19 cellular contexts compared by ENCODE assay signal in genomic region chr6:156862711-156863110, GRCh38.
DNase-seq lines count a peak whose midpoint lies in the region; ATAC-seq, FAIRE-seq and TF ChIP-seq lines count a peak whose summit lies in the region.
"Had no signal": no experiment of that assay in that cellular context is flagged by ENCODE, and none has a peak within 500 bp of the region (broad histone marks: within the 10 kb centered on the region; RNA-seq: fewer than 3 reads in every experiment).

No MANE protein-coding gene starts in this region.

- ATAC-seq in activated CD4-positive, CD25-positive, alpha-beta regulatory T cell treated with anti-CD3 and anti-CD28 coated beads, Interleukin-2, amount 50 U/mL, for 24 hours, result peak; percentile 68 to 69
- ATAC-seq in WTC11, result no peak
- ATAC-seq in GM12878, result no peak
- ATAC-seq: effector memory CD8-positive, alpha-beta T cell; pancreas had no signal

- H3K79me2 ChIP-seq in GM12878 (ENCODE audit: control insufficient read depth, insufficient read depth, low read length) (peaks cover 98% of the 10 kb centered on the region), OCI-LY7 (ENCODE audit: insufficient read depth, low read depth, low read length) (peaks cover 96% of the 10 kb centered on the region)

- 92% methylated on average over 7 of the region's 7 CpGs for WGBS in GM12878 (ENCODE audit: insufficient coverage, insufficient replicate concordance, low lambda C conversion rate, missing lambda C conversion rate)
- WGBS in transverse colon (ENCODE audit: low coverage in 1 of 2), 2 donors, result 86 to 89% methylated on average over 6 to 7 of the region's 7 CpGs

- H3K27me3 ChIP-seq in GM12878 (replicated peaks in 1 of 2; ENCODE audit: control insufficient read depth in 2 of 2, insufficient read depth in 2 of 2, low read length in 1 of 2) (no peaks in the 10 kb centered on the region), transverse colon (no peaks in the 10 kb centered on the region)
- H3K27me3 ChIP-seq: pancreas had no signal

- peaks cover 31% of the 10 kb centered on the region for H3K4me1 ChIP-seq in GM12878 (ENCODE audit: control insufficient read depth, insufficient read depth, low read length)
- H3K4me1 ChIP-seq in transverse colon, result peaks cover 6 to 25% (median 12%) of the 10 kb centered on the region in 4 donors
- peaks cover 19% of the 10 kb centered on the region for H3K4me1 ChIP-seq in OCI-LY7 (ENCODE audit: insufficient read depth, low read length, poor library complexity, severe bottlenecking)

- 0 out of 2 replicates have a peak, but pooled peaks cover 2% of the 10 kb centered on the region for H4K20me1 ChIP-seq in GM12878 (ENCODE audit: control insufficient read depth, insufficient read depth)
- H4K20me1 ChIP-seq in OCI-LY7 (ENCODE audit: insufficient read depth, low read length), result peaks cover 31% of the 10 kb centered on the region

- H3K27ac Mint-ChIP-seq in WTC11, result peak overlapping the region; percentile 61

- no peak for TF ChIP-seq RAD21 in GM12878 (IDR thresholded peaks at IDR 0.05; ENCODE audit: insufficient read depth, low read depth, low read length)

- POLR2A ChIA-PET in WTC11 (lab: Charles Lee) (no interaction called here), GM12878 (lab: Charles Lee) (no interaction called here), OCI-LY7 (lab: Charles Lee) (interaction anchor here (1.4 kb wide), 1 partner anchor 40 kb away, joined by 4 read pairs; no protein-coding TSS in a partner anchor)

- no peaks in the 10 kb centered on the region for H3K9me2 ChIP-seq in OCI-LY7 (ENCODE audit: insufficient read depth, low read length)

- no peak overlapping the region for H3K4me3 Mint-ChIP-seq in WTC11
- H3K4me3 Mint-ChIP-seq: effector memory CD8-positive, alpha-beta T cell had no signal

- no peaks in the 10 kb centered on the region for H3K27me3 Mint-ChIP-seq in WTC11 (ENCODE audit: low read depth)
- H3K27me3 Mint-ChIP-seq: effector memory CD8-positive, alpha-beta T cell had no signal

- H2AFZ ChIP-seq in GM12878 (ENCODE audit: control insufficient read depth, low read depth, low read length) (no peak overlapping the region), OCI-LY7 (ENCODE audit: low read length) (no peak overlapping the region)

- H3K9me3 Mint-ChIP-seq in WTC11, result no peaks in the 10 kb centered on the region
- H3K9me3 Mint-ChIP-seq: effector memory CD8-positive, alpha-beta T cell had no signal

- no peak overlapping the region for H3K9ac ChIP-seq in GM12878 (ENCODE audit: control insufficient read depth, insufficient read depth, low read length)

- H3K4me3 ChIP-seq in GM12878 (no peak overlapping the region), transverse colon (no peak overlapping the region), OCI-LY7 (ENCODE audit: low read depth, low read length, poor library complexity, severe bottlenecking) (no peak overlapping the region)
- H3K4me3 ChIP-seq: pancreas, skin epidermis had no signal

- no peak; the same call in 1 of the 2 replicates for TF ChIP-seq POLR2A in GM12878 (IDR thresholded peaks at IDR 0.05; ENCODE audit: low read depth, low read length)
- no peak for TF ChIP-seq POLR2A in transverse colon (IDR thresholded peaks at IDR 0.05)

- CTCF ChIA-PET in WTC11 (lab: Charles Lee), result no interaction called here
- CTCF ChIA-PET in GM12878 (lab: Yijun Ruan, JAX), result no interaction called here
- CTCF ChIA-PET in OCI-LY7 (lab: Charles Lee; ENCODE audit: unreplicated experiment), result no interaction called here

- H3K9me3 ChIP-seq in GM12878 (replicated peaks; ENCODE audit: control insufficient read depth, insufficient read depth, low read length), result no peaks in the 10 kb centered on the region
- H3K9me3 ChIP-seq in transverse colon, result no peaks in the 10 kb centered on the region
- H3K9me3 ChIP-seq in OCI-LY7 (ENCODE audit: low read length), result no peaks in the 10 kb centered on the region
- H3K9me3 ChIP-seq: pancreas had no signal

- no peak for TF ChIP-seq EP300 in GM12878 (IDR thresholded peaks at IDR 0.05; ENCODE audit: borderline replicate concordance in 1 of 2, control insufficient read depth in 1 of 2, low read depth in 2 of 2, low read length in 2 of 2)
- TF ChIP-seq EP300 in transverse colon (IDR thresholded peaks at IDR 0.05; ENCODE audit: low read depth), result no peak

- peaks cover 66% of the 10 kb centered on the region for H3K4me1 Mint-ChIP-seq in WTC11

- H3K36me3 ChIP-seq in GM12878 (ENCODE audit: control insufficient read depth in 2 of 2, insufficient read depth in 2 of 2, low read length in 1 of 2), result peaks cover 0 to 1% of the 10 kb centered on the region in 2 experiments; a peak in 2 of 4 replicates
- no peaks in the 10 kb centered on the region for H3K36me3 ChIP-seq in transverse colon
- H3K36me3 ChIP-seq in OCI-LY7 (ENCODE audit: insufficient read depth, low read length), result no peaks in the 10 kb centered on the region; the same call in none of the 2 replicates
- H3K36me3 ChIP-seq: pancreas had no signal

- TF ChIP-seq CTCF in WTC11 (IDR thresholded peaks at IDR 0.05) (no peak), GM12878 (IDR thresholded peaks at IDR 0.05 in 2 of 3, conservative IDR thresholded peaks at IDR 0.05 in 1 of 3; ENCODE audit: control insufficient read depth in 2 of 3, extremely low read depth in 1 of 3, insufficient read depth in 1 of 3, low read depth in 3 of 3, low read length in 3 of 3) (no peak), transverse colon (IDR thresholded peaks at IDR 0.05) (no peak), OCI-LY7 (conservative IDR thresholded peaks at IDR 0.05; ENCODE audit: low read length) (no peak)

- BruUV-seq in GM12878 (replicated peaks; lab: Mats Ljungman, UMichigan) (no TSS peak), OCI-LY7 (replicated peaks; lab: Mats Ljungman, UMichigan) (no TSS peak)

- RAD21 ChIA-PET in GM12878 (lab: Charles Lee; ENCODE audit: unreplicated experiment), result interaction anchor here (1.6 kb wide), 1 partner anchor 35 kb away, joined by 4 read pairs; no protein-coding TSS in a partner anchor

- intact Hi-C loops in GM12878 (cut with micrococcal nuclease; ENCODE audit: unreplicated experiment), result no loop called here
- intact Hi-C loops in transverse colon (cut with DNase I; ENCODE audit: low total_unique reads), result no loop called here
- intact Hi-C loops in OCI-LY7 (cut with micrococcal nuclease; ENCODE audit: unreplicated experiment), result no loop called here

- in situ Hi-C loops in GM12878 (cut with MboI), result no loop called here
- in situ Hi-C loops in transverse colon (cut with MboI; ENCODE audit: low pct_ligation_motif_present in 1 of 4, low pct_unique_long_range_greater_than_20kb in 1 of 4, low sequenced_read_pairs in 3 of 4), result no loop called here

- H3K4me2 ChIP-seq in GM12878 (ENCODE audit: control insufficient read depth, insufficient read depth) (no peak overlapping the region), OCI-LY7 (ENCODE audit: low read length) (no peak overlapping the region)

- no peaks in the 10 kb centered on the region for H3K36me3 Mint-ChIP-seq in WTC11

- no peak overlapping the region for H3K27ac ChIP-seq in GM12878 (ENCODE audit: control insufficient read depth, insufficient read depth)
- H3K27ac ChIP-seq in transverse colon, result no peak overlapping the region
- no peak overlapping the region for H3K27ac ChIP-seq in OCI-LY7 (ENCODE audit: low read depth, low read length, poor library complexity, severe bottlenecking)
- H3K27ac ChIP-seq: pancreas, RWPE1, skin epidermis, VCaP had no signal

- DNase-seq in activated CD4-positive, CD25-positive, alpha-beta regulatory T cell treated with anti-CD3 and anti-CD28 coated beads, Interleukin-2, amount 50 U/mL, for 72 hours, result no peak
- no peak for DNase-seq in WTC11 (ENCODE audit: low spot score)
- no peak for DNase-seq in GM12878 (ENCODE audit: low read depth, low spot score)
- DNase-seq in stimulated activated CD4-positive, alpha-beta T cell treated with anti-CD3 and anti-CD28 coated beads, Interleukin-4, amount 100 ng/mL, for 24 hours, result peak; percentile 54
- DNase-seq in SIG-M5 treated with dmso at 0.1 percent for 504 hours (lab: John Stamatoyannopoulos, UW; ENCODE audit: unreplicated experiment), result no peak
- no peak for DNase-seq in transverse colon
- DNase-seq in OCI-LY7 (ENCODE audit: low spot score), result no peak
- DNase-seq: 8988T; activated gamma-delta T cell treated with Interleukin-2 at 50 U/mL for 16 hours; C1 segment of cervical spinal cord; effector memory CD8-positive, alpha-beta T cell; hippocampal formation; NCI-H1105; pancreas had no signal

- SMC1A ChIA-PET in GM12878 (lab: Charles Lee; ENCODE audit: uncharacterized antibody, unreplicated experiment), result no interaction called here

- FAIRE-seq in GM12878 (lab: Jason Lieb, UNC), result no peak
- FAIRE-seq: bronchial epithelial cell, pancreas had no signal

TF ChIP-seq in WTC11, 78 proteins besides CTCF, POLR2A, EP300 and RAD21 (continues in another document):
- no peak for TF ChIP-seq ETV6 (CRISPR knock-in tag; IDR thresholded peaks at IDR 0.05)
- no peak for TF ChIP-seq ZNF232 (CRISPR knock-in tag; IDR thresholded peaks at IDR 0.05)
- no peak for TF ChIP-seq USF2 (CRISPR knock-in tag; IDR thresholded peaks at IDR 0.05)

TF ChIP-seq in GM12878, 131 proteins besides CTCF, POLR2A, EP300 and RAD21 (continues in another document):
- TF ChIP-seq MTA3 (IDR thresholded peaks at IDR 0.05; ENCODE audit: borderline replicate concordance, low read length) (no peak), ATF3 (IDR thresholded peaks at IDR 0.05; ENCODE audit: borderline replicate concordance, extremely low read depth, low read depth, low read length) (no peak), CHD2 (IDR thresholded peaks at IDR 0.05; ENCODE audit: borderline replicate concordance, low read depth, low read length) (no peak), SREBF1 (IDR thresholded peaks at IDR 0.05; ENCODE audit: low read length) (no peak), BMI1 (IDR thresholded peaks at IDR 0.05; ENCODE audit: borderline replicate concordance) (no peak), HSF1 (IDR thresholded peaks at IDR 0.05; ENCODE audit: low read depth, low read length) (no peak), ZNF622 (IDR thresholded peaks at IDR 0.05) (no peak), ZNF217 (IDR thresholded peaks at IDR 0.05) (no peak), NR2F1 (conservative IDR thresholded peaks at IDR 0.05) (no peak)

Comparison
In these comparisons a context has a peak if more than half of its experiments do, and no peak if none do; other contexts are left out.
1. ATAC-seq: peak in activated CD4-positive, CD25-positive, alpha-beta regulatory T cell treated with anti-CD3 and anti-CD28 coated beads, Interleukin-2, amount 50 U/mL, for 24 hours (2 of 2); none in WTC11 (single experiment) and GM12878 (single experiment).